ENCODE assay signal across 8 cellular contexts in the genomic region with DNA sequence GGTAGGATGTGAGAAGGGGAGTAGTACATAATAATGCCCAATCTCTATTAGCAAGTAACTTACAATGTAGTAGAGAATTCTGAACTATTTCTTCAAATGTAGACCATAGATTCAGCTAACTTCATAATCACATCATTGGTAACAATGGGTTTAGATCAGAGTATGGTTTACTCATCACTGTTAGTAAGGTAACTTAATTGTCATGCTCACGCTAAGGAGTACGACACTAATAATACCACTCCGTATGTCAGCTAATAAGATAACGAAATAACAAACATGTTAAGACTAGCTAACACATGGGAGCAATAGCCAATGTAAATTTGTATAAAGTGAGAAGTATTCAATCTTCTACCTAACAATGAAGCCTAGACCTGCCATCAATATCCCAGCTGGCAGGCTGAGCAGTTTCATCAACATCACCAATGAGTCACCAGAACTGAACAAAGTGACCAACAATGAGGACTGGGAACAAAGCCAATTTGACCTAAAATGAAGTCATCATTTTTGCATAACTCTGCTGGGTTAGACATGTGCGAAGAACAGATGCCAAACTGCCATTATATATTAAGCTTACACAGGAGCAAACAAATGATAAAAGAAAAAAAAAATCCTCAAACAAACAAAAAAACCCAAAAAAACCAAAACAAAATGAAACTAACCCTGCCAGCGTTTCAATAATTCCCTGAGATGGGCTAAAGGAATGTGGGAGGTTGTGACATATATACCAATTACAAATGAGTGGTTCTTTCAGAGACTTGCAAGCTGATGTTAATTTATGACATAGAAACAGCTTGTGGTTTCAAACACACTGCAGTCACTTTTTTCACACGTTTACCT. TPM values are rescaled to one million over a fixed set of nuclear protein-coding genes. Genes with fewer than 3 reads are reported as not detected.
DNase-seq lines count a peak whose midpoint lies in the region; ATAC-seq and TF ChIP-seq lines count a peak whose summit lies in the region.

No MANE protein-coding gene starts in this region.

- H3K36me3 ChIP-seq in right atrium auricular region: peaks cover 11% of the 10 kb centered on the region

- H3K9me3 Mint-ChIP-seq in activated naive CD4-positive, alpha-beta T cell treated with anti-CD3 and anti-CD28 coated beads, Interleukin-2, amount 50 U/mL, for 72 hours: no peaks in the 10 kb centered on the region

- TF ChIP-seq CTCF in right atrium auricular region (IDR thresholded peaks at IDR 0.05): no peak

- H3K27ac Mint-ChIP-seq in activated naive CD4-positive, alpha-beta T cell treated with anti-CD3 and anti-CD28 coated beads, Interleukin-2, amount 50 U/mL, for 72 hours: peak overlapping the region; percentile 13 to 73

- ATAC-seq in HG02938 (IDR thresholded peaks at IDR 0.05; ENCODE audit: unreplicated experiment): peak; percentile 81
- peak; percentile 68 to 70 for ATAC-seq in activated naive CD4-positive, alpha-beta T cell treated with anti-CD3 and anti-CD28 coated beads, Interleukin-2, amount 50 U/mL, for 72 hours

- peaks cover 0 to 17% of the 10 kb centered on the region in 2 donors for H3K4me1 ChIP-seq in right atrium auricular region

- no peaks in the 10 kb centered on the region for H3K27me3 ChIP-seq in right atrium auricular region

- H3K9me3 ChIP-seq in right atrium auricular region: no peaks in the 10 kb centered on the region

- no peaks in the 10 kb centered on the region for H3K36me3 Mint-ChIP-seq in activated naive CD4-positive, alpha-beta T cell treated with anti-CD3 and anti-CD28 coated beads, Interleukin-2, amount 50 U/mL, for 72 hours

- H3K4me3 ChIP-seq in right atrium auricular region: no peak overlapping the region

- peak; percentile 14 for DNase-seq in stimulated activated CD4-positive, alpha-beta T cell treated with anti-CD3 and anti-CD28 coated beads, Interleukin-1b, Interleukin-23, amount 100 ng/mL, for 48 hours
- DNase-seq in stimulated activated CD4-positive, alpha-beta T cell treated with anti-CD3 and anti-CD28 coated beads, Interleukin-12 subunit alpha, Interleukin-12 subunit beta, amount 100 ng/mL, for 4 hours: no peak
- DNase-seq in NCI-H1930 (lab: John Stamatoyannopoulos, UW): peak; percentile 27 to 75
- peak in 1 of 2 donors; percentile 17 for DNase-seq in activated naive CD4-positive, alpha-beta T cell treated with anti-CD3 and anti-CD28 coated beads, Interleukin-2, amount 50 U/mL, for 72 hours (ENCODE audit: low spot score in 2 of 2)
- peak; percentile 70 for DNase-seq in right atrium auricular region (ENCODE audit: low spot score)
- peak; percentile 57 for DNase-seq in smooth muscle cell of the brain vasculature (ENCODE audit: low read depth, low spot score)
- no peak for DNase-seq in activated effector memory CD4-positive, alpha-beta T cell treated with Interleukin-2 at 50 U/mL for 16 hours

- peak overlapping the region; percentile 21 to 33 for H3K27ac ChIP-seq in right atrium auricular region

RNA-seq across cellular contexts. Expression of a gene that starts 56.6 kb away (rescaled TPM):
- 10 to 100 TPM in 1 of 2 donors, 1 to 10 TPM in 1; 6.1 to 10.6 TPM for total RNA-seq in activated naive CD4-positive, alpha-beta T cell treated with anti-CD3 and anti-CD28 coated beads, Interleukin-2, amount 50 U/mL, for 72 hours
- total RNA-seq in right atrium auricular region: 100 to 1,000 TPM in 1 of 2 donors, 10 to 100 TPM in 1; 28.9 to 146 TPM

Comparison
In these comparisons a context has a peak if more than half of its experiments do, and no peak if none do; other contexts are left out.
1. DNase-seq: peak in stimulated activated CD4-positive, alpha-beta T cell treated with anti-CD3 and anti-CD28 coated beads, Interleukin-1b, Interleukin-23, amount 100 ng/mL, for 48 hours (single experiment), NCI-H1930 (2 of 2), right atrium auricular region (single experiment) and smooth muscle cell of the brain vasculature (single experiment); none in stimulated activated CD4-positive, alpha-beta T cell treated with anti-CD3 and anti-CD28 coated beads, Interleukin-12 subunit alpha, Interleukin-12 subunit beta, amount 100 ng/mL, for 4 hours (single experiment) and activated effector memory CD4-positive, alpha-beta T cell treated with Interleukin-2 at 50 U/mL for 16 hours (single experiment).